In genomic region chr10:31118561-31118960, GRCh38 we compare ENCODE assay signal across 29 cellular contexts.
DNase-seq lines count a peak whose midpoint lies in the region; ATAC-seq and TF ChIP-seq lines count a peak whose summit lies in the region.
"Had no signal": no experiment of that assay in that cellular context is flagged by ENCODE, and none has a peak within 500 bp of the region (broad histone marks: within the 10 kb centered on the region; RNA-seq: fewer than 3 reads in every experiment).

No MANE protein-coding gene starts in this region.

- H3K9me3 Mint-ChIP-seq in activated T-helper 17 cell treated with anti-CD3 and anti-CD28 coated beads, Interleukin-2, amount 50 U/mL, for 72 hours, result no peaks in the 10 kb centered on the region
- H3K9me3 Mint-ChIP-seq: CD4-positive, alpha-beta T cell; natural killer cell treated with Interleukin-12 subunit alpha and Interleukin-12 subunit beta and Interleukin-15 and Interleukin-18, amount 100 ng/mL, for 72 hours had no signal

- WGBS in gastroesophageal sphincter (ENCODE audit: low coverage in 1 of 2), 2 donors, result 42 to 55% methylated on average over 3 of the region's 3 CpGs

- no peak overlapping the region for H3K4me3 ChIP-seq in gastroesophageal sphincter
- H3K4me3 ChIP-seq: psoas muscle, suprapubic skin had no signal

- no peaks in the 10 kb centered on the region for H3K4me1 Mint-ChIP-seq in activated T-helper 17 cell treated with anti-CD3 and anti-CD28 coated beads, Interleukin-2, amount 50 U/mL, for 72 hours

- H3K9me3 ChIP-seq in gastroesophageal sphincter, result peaks cover 0 to 5% (median 0%) of the 10 kb centered on the region in 3 donors
- H3K9me3 ChIP-seq: psoas muscle, suprapubic skin had no signal

- no peak overlapping the region for H3K27ac Mint-ChIP-seq in activated T-helper 17 cell treated with anti-CD3 and anti-CD28 coated beads, Interleukin-2, amount 50 U/mL, for 72 hours
- H3K27ac Mint-ChIP-seq: CD4-positive, alpha-beta T cell; natural killer cell treated with Interleukin-12 subunit alpha and Interleukin-12 subunit beta and Interleukin-15 and Interleukin-18, amount 100 ng/mL, for 72 hours; stimulated activated memory B cell treated with anti-CD40 and anti-IgM and Interleukin-4, amounts not matched to agents 10 μg/mL and 1 μg/mL and 100 μg/mL, for 72 hours had no signal

- no peaks in the 10 kb centered on the region for H3K36me3 Mint-ChIP-seq in activated T-helper 17 cell treated with anti-CD3 and anti-CD28 coated beads, Interleukin-2, amount 50 U/mL, for 72 hours (ENCODE audit: low read depth)
- H3K36me3 Mint-ChIP-seq: natural killer cell treated with Interleukin-12 subunit alpha and Interleukin-12 subunit beta and Interleukin-15 and Interleukin-18, amount 100 ng/mL, for 72 hours had no signal

- no peaks in the 10 kb centered on the region for H3K27me3 Mint-ChIP-seq in activated T-helper 17 cell treated with anti-CD3 and anti-CD28 coated beads, Interleukin-2, amount 50 U/mL, for 72 hours
- H3K27me3 Mint-ChIP-seq: CD4-positive, alpha-beta T cell had no signal

- TF ChIP-seq CTCF in gastroesophageal sphincter (IDR thresholded peaks at IDR 0.05), result no peak

- no peak for TF ChIP-seq EP300 in gastroesophageal sphincter (IDR thresholded peaks at IDR 0.05)

- POLR2A ChIA-PET in HEK293T (lab: Yijun Ruan, JAX), result interaction anchor here (0.6 kb wide), 1 partner anchor 476 kb away, joined by 3 read pairs; no protein-coding TSS in a partner anchor

- TF ChIP-seq POLR2A in gastroesophageal sphincter (IDR thresholded peaks at IDR 0.05), result no peak

- CTCF ChIA-PET in HEK293T (lab: Yijun Ruan, JAX), result no interaction called here

- H3K27ac ChIP-seq in gastroesophageal sphincter, result no peak overlapping the region
- H3K27ac ChIP-seq: psoas muscle, suprapubic skin had no signal

- DNase-seq in EL (peak; percentile 41), RPMI7951 (ENCODE audit: low read depth) (peak; percentile 55), fibroblast of gingiva (ENCODE audit: low read depth) (peak; percentile 19), non-pigmented ciliary epithelial cell (ENCODE audit: low read depth) (peak; percentile 80), SHP77 (lab: John Stamatoyannopoulos, UW) (no peak), HEK293T (ENCODE audit: extremely low spot score) (no peak)
- DNase-seq: activated CD4-positive, CD25-positive, alpha-beta regulatory T cell treated with anti-CD3 and anti-CD28 coated beads, Interleukin-2, amount 50 U/mL, for 72 hours; activated T-cell treated with anti-CD3 and anti-CD28 coated beads, Interleukin-2, amount 50 U/mL, for 1 hour; amygdala; CD4-positive, alpha-beta T cell; cerebellar nuclear complex; DMS 273 treated with DMSO at 0.1 percent for 48 hours; effector CD4-positive, alpha-beta T cell; erythroblast; GDM1; KG1; left colon; NCI-H187; NCI-H774; psoas muscle; SHP77 treated with DMSO at 0.1 percent for 48 hours; small intestine; stimulated activated CD4-positive, alpha-beta T cell treated with anti-CD3 and anti-CD28 coated beads, Interleukin-2, amount 100 ng/mL, for 24 hours; SW 1271 had no signal

- H3K27me3 ChIP-seq in gastroesophageal sphincter, result no peaks in the 10 kb centered on the region
- H3K27me3 ChIP-seq: suprapubic skin had no signal

- ATAC-seq in activated T-helper 17 cell treated with anti-CD3 and anti-CD28 coated beads, Interleukin-2, amount 50 U/mL, for 72 hours (replicated peaks), result no peak
- ATAC-seq in gastroesophageal sphincter, result no peak
- ATAC-seq: left colon; natural killer cell treated with Interleukin-12 subunit alpha and Interleukin-12 subunit beta and Interleukin-15 and Interleukin-18, amount 100 ng/mL, for 72 hours; psoas muscle; stimulated activated memory B cell treated with anti-CD40 and anti-IgM and Interleukin-4, amounts not matched to agents 10 μg/mL and 1 μg/mL and 100 μg/mL, for 72 hours had no signal

- no peaks in the 10 kb centered on the region for H3K36me3 ChIP-seq in gastroesophageal sphincter
- H3K36me3 ChIP-seq: suprapubic skin had no signal

- H3K4me3 Mint-ChIP-seq in activated T-helper 17 cell treated with anti-CD3 and anti-CD28 coated beads, Interleukin-2, amount 50 U/mL, for 72 hours, result no peak overlapping the region
- H3K4me3 Mint-ChIP-seq: CD4-positive, alpha-beta T cell; natural killer cell treated with Interleukin-12 subunit alpha and Interleukin-12 subunit beta and Interleukin-15 and Interleukin-18, amount 100 ng/mL, for 72 hours; stimulated activated memory B cell treated with anti-CD40 and anti-IgM and Interleukin-4, amounts not matched to agents 10 μg/mL and 1 μg/mL and 100 μg/mL, for 72 hours had no signal

- peaks cover 0 to 18% (median 0%) of the 10 kb centered on the region in 3 donors for H3K4me1 ChIP-seq in gastroesophageal sphincter
- H3K4me1 ChIP-seq: psoas muscle, suprapubic skin had no signal

TF ChIP-seq in HEK293T, 16 proteins besides CTCF, POLR2A, EP300 and RAD21:
- TF ChIP-seq SUZ12 (IDR thresholded peaks at IDR 0.05), result no peak
- no peak for TF ChIP-seq L3MBTL2 (conservative IDR thresholded peaks at IDR 0.05)
- TF ChIP-seq FOXK2 (IDR thresholded peaks at IDR 0.05), result no peak
- TF ChIP-seq FOXM1 (IDR thresholded peaks at IDR 0.05; ENCODE audit: borderline replicate concordance), result no peak
- TF ChIP-seq FOXA1 (IDR thresholded peaks at IDR 0.05), result no peak
- no peak for TF ChIP-seq SP1 (IDR thresholded peaks at IDR 0.05)
- TF ChIP-seq TARDBP (IDR thresholded peaks at IDR 0.05), result no peak
- no peak for TF ChIP-seq ELF4 (IDR thresholded peaks at IDR 0.05)
- no peak for TF ChIP-seq BHLHE40 (IDR thresholded peaks at IDR 0.05; ENCODE audit: borderline replicate concordance)
- no peak for TF ChIP-seq PKNOX1 (IDR thresholded peaks at IDR 0.05)
- no peak for TF ChIP-seq HDGF (IDR thresholded peaks at IDR 0.05; ENCODE audit: borderline replicate concordance)
- no peak for TF ChIP-seq CTBP1 (IDR thresholded peaks at IDR 0.05; ENCODE audit: borderline replicate concordance)
- no peak for TF ChIP-seq LEF1 (IDR thresholded peaks at IDR 0.05; ENCODE audit: borderline replicate concordance)
- TF ChIP-seq NFRKB (IDR thresholded peaks at IDR 0.05), result no peak
- TF ChIP-seq ARNT (IDR thresholded peaks at IDR 0.05), result no peak
- TF ChIP-seq ZNF384 (IDR thresholded peaks at IDR 0.05), result no peak

Comparison
In these comparisons a context has a peak if more than half of its experiments do, and no peak if none do; other contexts are left out.
1. DNase-seq: peak in EL (single experiment), RPMI7951 (single experiment), fibroblast of gingiva (single experiment) and non-pigmented ciliary epithelial cell (single experiment); none in SHP77 (0 of 2) and HEK293T (single experiment).